In the genomic region with DNA sequence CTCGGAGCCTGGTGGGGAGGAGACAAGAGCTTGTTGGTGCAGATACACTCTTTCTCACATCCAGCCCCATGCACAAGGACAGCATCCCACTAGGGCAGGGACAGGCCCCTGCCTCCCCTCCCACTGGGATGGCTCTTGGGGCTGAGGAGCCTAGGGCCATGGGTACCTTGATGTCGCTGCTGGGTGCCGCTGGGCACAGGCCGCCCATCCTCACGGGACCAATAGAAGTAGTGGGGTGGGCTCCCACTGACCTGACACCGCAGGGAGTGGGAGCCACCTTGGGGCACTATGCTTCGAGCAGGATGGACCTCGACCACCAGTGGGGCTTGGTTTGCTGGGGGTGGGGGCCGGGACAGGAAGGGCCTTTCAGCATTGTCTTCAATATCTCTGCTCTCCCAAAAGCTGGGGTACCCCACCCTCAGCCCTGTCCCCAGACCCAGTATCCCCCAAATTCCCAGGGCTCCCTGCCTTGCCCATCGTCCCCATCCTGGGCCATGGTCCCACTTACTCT, we compare ENCODE assay signal across 27 cellular contexts. TPM values are rescaled to one million over a fixed set of nuclear protein-coding genes. Genes with fewer than 3 reads are reported as not detected.
"Had no signal": no experiment of that assay in that cellular context is flagged by ENCODE, and none has a peak within 500 bp of the region (broad histone marks: within the 10 kb centered on the region; RNA-seq: fewer than 3 reads in every experiment).

No MANE protein-coding gene starts in this region.

- H3K9me3 ChIP-seq: gastrocnemius medialis, heart left ventricle, left lung, prostate gland, right atrium auricular region, thoracic aorta, tibial nerve, upper lobe of left lung had no signal

- H3K27ac Mint-ChIP-seq: natural killer cell treated with Interleukin-12 subunit alpha and Interleukin-12 subunit beta and Interleukin-15 and Interleukin-18, amount 100 ng/mL, for 72 hours; stimulated activated memory B cell treated with anti-CD40 and anti-IgM and Interleukin-4, amounts not matched to agents 10 μg/mL and 1 μg/mL and 100 μg/mL, for 72 hours; stimulated activated naive CD8-positive, alpha-beta T cell treated with anti-CD3 and anti-CD28 coated beads, Interleukin-15, Interleukin-2, amounts not matched to agents 100 ng/mL and 50 ng/mL, for 24 hours had no signal

- H3K4me3 Mint-ChIP-seq: natural killer cell treated with Interleukin-12 subunit alpha and Interleukin-12 subunit beta and Interleukin-15 and Interleukin-18, amount 100 ng/mL, for 72 hours; neural crest cell; stimulated activated memory B cell treated with anti-CD40 and anti-IgM and Interleukin-4, amounts not matched to agents 10 μg/mL and 1 μg/mL and 100 μg/mL, for 72 hours; stimulated activated naive CD8-positive, alpha-beta T cell treated with anti-CD3 and anti-CD28 coated beads, Interleukin-15, Interleukin-2, amounts not matched to agents 100 ng/mL and 50 ng/mL, for 24 hours had no signal

- DNase-seq: dorsolateral prefrontal cortex; effector CD4-positive, alpha-beta T cell; foreskin fibroblast; gastrocnemius medialis; left cardiac atrium; left lung; stimulated activated CD4-positive, alpha-beta T cell treated with anti-CD3 and anti-CD28 coated beads, Interleukin-2, amount 100 ng/mL, for 24 hours; stimulated activated CD4-positive, alpha-beta T cell treated with anti-CD3 and anti-CD28 coated beads, Interleukin-4, amount 100 ng/mL, for 24 hours had no signal

- H3K4me3 ChIP-seq: dorsolateral prefrontal cortex, gastrocnemius medialis, heart left ventricle, hepatocyte, left lung, prostate gland, right atrium auricular region, thoracic aorta, tibial nerve, upper lobe of left lung had no signal

- H3K27me3 ChIP-seq: dorsolateral prefrontal cortex, gastrocnemius medialis, heart left ventricle, hepatocyte, left lung, right atrium auricular region, tibial nerve, upper lobe of left lung had no signal

- H3K4me1 ChIP-seq: gastrocnemius medialis, left lung, prostate gland, upper lobe of left lung had no signal

- H3K27me3 Mint-ChIP-seq: natural killer cell treated with Interleukin-12 subunit alpha and Interleukin-12 subunit beta and Interleukin-15 and Interleukin-18, amount 100 ng/mL, for 72 hours; stimulated activated memory B cell treated with anti-CD40 and anti-IgM and Interleukin-4, amounts not matched to agents 10 μg/mL and 1 μg/mL and 100 μg/mL, for 72 hours; stimulated activated naive CD8-positive, alpha-beta T cell treated with anti-CD3 and anti-CD28 coated beads, Interleukin-15, Interleukin-2, amounts not matched to agents 100 ng/mL and 50 ng/mL, for 24 hours had no signal

- FAIRE-seq: colon, urothelium cell line had no signal

- H3K9me3 Mint-ChIP-seq: natural killer cell treated with Interleukin-12 subunit alpha and Interleukin-12 subunit beta and Interleukin-15 and Interleukin-18, amount 100 ng/mL, for 72 hours; neural crest cell; stimulated activated memory B cell treated with anti-CD40 and anti-IgM and Interleukin-4, amounts not matched to agents 10 μg/mL and 1 μg/mL and 100 μg/mL, for 72 hours; stimulated activated naive CD8-positive, alpha-beta T cell treated with anti-CD3 and anti-CD28 coated beads, Interleukin-15, Interleukin-2, amounts not matched to agents 100 ng/mL and 50 ng/mL, for 24 hours had no signal

- H3K27ac ChIP-seq: dorsolateral prefrontal cortex, gastrocnemius medialis, heart left ventricle, hepatocyte, left lung, prostate gland, right atrium auricular region, upper lobe of left lung had no signal

- H3K4me2 ChIP-seq: hepatocyte had no signal

- H3K36me3 Mint-ChIP-seq: natural killer cell treated with Interleukin-12 subunit alpha and Interleukin-12 subunit beta and Interleukin-15 and Interleukin-18, amount 100 ng/mL, for 72 hours; stimulated activated memory B cell treated with anti-CD40 and anti-IgM and Interleukin-4, amounts not matched to agents 10 μg/mL and 1 μg/mL and 100 μg/mL, for 72 hours had no signal

- H2AFZ ChIP-seq: hepatocyte had no signal

- ATAC-seq: gastrocnemius medialis; heart left ventricle; left cardiac atrium; left lung; natural killer cell treated with Interleukin-12 subunit alpha and Interleukin-12 subunit beta and Interleukin-15 and Interleukin-18, amount 100 ng/mL, for 72 hours; sciatic nerve; stimulated activated memory B cell treated with anti-CD40 and anti-IgM and Interleukin-4, amounts not matched to agents 10 μg/mL and 1 μg/mL and 100 μg/mL, for 72 hours had no signal

RNA-seq across cellular contexts. Expression of a gene that starts 47.7 kb away (rescaled TPM):
- total RNA-seq: cerebellum; gastrocnemius medialis; kidney epithelial cell; lung microvascular endothelial cell; mononuclear cell; natural killer cell treated with Interleukin-12 subunit alpha and Interleukin-12 subunit beta and Interleukin-15 and Interleukin-18, amount 100 ng/mL, for 72 hours; osteocyte; right atrium auricular region had no signal
